In the genomic region with DNA sequence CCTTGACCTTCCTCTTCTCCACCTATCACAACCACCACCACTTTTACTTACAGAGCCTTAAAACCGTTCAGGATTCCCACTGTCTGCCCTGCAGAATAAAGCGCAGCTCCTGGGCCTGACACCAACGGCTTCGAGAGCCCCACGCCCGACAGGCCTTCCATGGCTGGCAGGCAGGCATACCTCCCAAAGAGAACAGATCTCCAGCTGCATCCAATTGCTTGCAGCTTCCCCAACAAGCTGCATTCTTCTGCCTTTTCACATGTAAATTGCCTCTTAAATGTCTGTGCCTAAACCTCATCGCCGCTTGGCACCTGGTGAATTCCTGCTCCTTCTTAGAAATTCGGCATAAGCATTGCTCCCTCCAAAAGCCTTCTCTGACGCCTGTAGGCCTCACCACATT, we compare ENCODE assay signal across 18 cellular contexts.
"Had no signal": no experiment of that assay in that cellular context is flagged by ENCODE, and none has a peak within 500 bp of the region (broad histone marks: within the 10 kb centered on the region; RNA-seq: fewer than 3 reads in every experiment).

No MANE protein-coding gene starts in this region.

- H3K4me3 Mint-ChIP-seq: activated naive CD4-positive, alpha-beta T cell treated with anti-CD3 and anti-CD28 coated beads for 36 hours; natural killer cell; T-cell had no signal

- H3K4me3 ChIP-seq: coronary artery, hepatocyte, left lung, ovary, suprapubic skin, upper lobe of left lung had no signal

- ATAC-seq: left lung; natural killer cell; stimulated activated naive CD8-positive, alpha-beta T cell treated with anti-CD3 and anti-CD28 coated beads, Interleukin-15, Interleukin-2, amounts not matched to agents 100 U/mL and 50 U/mL, for 24 hours; T-cell had no signal

- DNase-seq: activated CD4-positive, alpha-beta T cell treated with anti-CD3 and anti-CD28 coated beads for 48 hours; activated CD8-positive, alpha-beta memory T cell treated with anti-CD3 and anti-CD28 coated beads for 24 hours; activated naive CD4-positive, alpha-beta T cell treated with anti-CD3 and anti-CD28 coated beads for 36 hours; central memory CD4-positive, alpha-beta T cell; effector CD8-positive, alpha-beta T cell; left lung; natural killer cell; ovary; stimulated activated CD4-positive, alpha-beta T cell treated with anti-CD3 and anti-CD28 coated beads, Interleukin-4, amount 100 ng/mL, for 1 hour; stimulated activated CD8-positive, alpha-beta memory T cell treated with anti-CD3 and anti-CD28 coated beads, Interleukin-4, amount 100 ng/mL, for 48 hours; stimulated activated naive CD8-positive, alpha-beta T cell treated with anti-CD3 and anti-CD28 coated beads, Interleukin-15, Interleukin-2, amounts not matched to agents 100 U/mL and 50 U/mL, for 24 hours; T-cell had no signal

- H3K36me3 ChIP-seq: left lung, ovary, suprapubic skin, upper lobe of left lung had no signal

- H3K27ac ChIP-seq: coronary artery, epithelial cell of prostate, hepatocyte, left lung, ovary, suprapubic skin, VCaP had no signal

- H3K4me1 Mint-ChIP-seq: T-cell had no signal

- H3K79me2 ChIP-seq: hepatocyte had no signal

- H3K36me3 Mint-ChIP-seq: natural killer cell, T-cell had no signal

- H3K4me1 ChIP-seq: left lung, suprapubic skin, upper lobe of left lung had no signal

- H3K27ac Mint-ChIP-seq: activated naive CD4-positive, alpha-beta T cell treated with anti-CD3 and anti-CD28 coated beads for 36 hours; natural killer cell; T-cell had no signal

- H3K9me3 Mint-ChIP-seq: activated naive CD4-positive, alpha-beta T cell treated with anti-CD3 and anti-CD28 coated beads for 36 hours; natural killer cell; T-cell had no signal

- H3K4me2 ChIP-seq: hepatocyte had no signal

- H3K9me3 ChIP-seq: left lung, ovary, suprapubic skin, upper lobe of left lung had no signal

- H3K27me3 ChIP-seq: hepatocyte, left lung, ovary, suprapubic skin, upper lobe of left lung had no signal

- H2AFZ ChIP-seq: hepatocyte had no signal
